In the genomic region with DNA sequence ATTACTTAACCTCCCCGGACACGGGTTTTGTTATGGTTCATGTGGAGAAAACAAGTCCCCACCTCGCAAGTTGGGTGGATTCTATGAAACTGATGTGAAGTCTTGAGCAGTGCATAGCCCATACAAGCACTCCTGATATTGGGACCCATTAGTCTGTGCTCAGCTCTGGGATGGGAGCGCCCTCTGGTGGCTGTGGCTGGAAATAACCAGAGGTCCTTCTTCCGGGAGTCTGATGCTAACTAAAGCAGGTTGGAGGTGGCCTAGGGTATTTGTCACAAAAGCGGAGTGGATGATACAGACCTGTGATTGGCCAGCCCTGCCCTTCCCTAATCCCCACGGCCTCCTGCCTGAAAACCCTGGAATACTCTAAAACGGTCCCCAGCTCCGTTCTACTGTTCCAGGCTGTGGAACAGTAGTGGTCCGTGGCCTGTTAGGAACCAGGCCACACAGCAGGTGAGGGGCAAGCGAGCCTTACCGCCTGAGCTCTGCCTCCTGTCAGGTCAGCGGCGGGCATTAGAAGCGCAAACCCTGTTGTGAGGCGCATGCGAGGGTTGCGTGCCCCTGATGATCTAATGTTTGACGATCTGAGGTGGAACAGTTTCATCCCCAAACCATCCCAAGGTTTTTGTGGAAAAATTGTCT, we compare ENCODE assay signal across 8 cellular contexts.
A peak's percentile ranks its signal among the peaks of the same experiment; 100 is the strongest.
DNase-seq lines count a peak whose midpoint lies in the region; ATAC-seq and TF ChIP-seq lines count a peak whose summit lies in the region.

No MANE protein-coding gene starts in this region.

- ATAC-seq in GM18861 (IDR thresholded peaks at IDR 0.05; ENCODE audit: unreplicated experiment) (peak; percentile 67), HG03108 (IDR thresholded peaks at IDR 0.05; ENCODE audit: unreplicated experiment) (peak; percentile 69)

- TF ChIP-seq CTCF in AG09319 (IDR thresholded peaks at IDR 0.05; ENCODE audit: low read depth, low read length): peak; percentile 95

- DNase-seq in AG09319 (ENCODE audit: extremely low read depth, low read depth) (peak; percentile 61), NCI-H226 (peak; percentile 66), cerebellar cortex (ENCODE audit: low spot score) (peak; percentile 96), kidney tubule cell (ENCODE audit: low spot score) (peak; percentile 89)
- peak; percentile 95 for DNase-seq in activated CD4-positive, CD25-positive, alpha-beta regulatory T cell treated with anti-CD3 and anti-CD28 coated beads, Interleukin-2, amount 50 U/mL, for 72 hours
- peak; percentile 87 to 94 for DNase-seq in stimulated activated CD4-positive, alpha-beta T cell treated with anti-CD3 and anti-CD28 coated beads, Interleukin-4, amount 100 ng/mL, for 4 hours

Comparison
In these comparisons a context has a peak if more than half of its experiments do, and no peak if none do; other contexts are left out.
1. Peak in every context shown above with its lines: DNase-seq and ATAC-seq.